18 cellular contexts compared by ENCODE assay signal in the genomic region with DNA sequence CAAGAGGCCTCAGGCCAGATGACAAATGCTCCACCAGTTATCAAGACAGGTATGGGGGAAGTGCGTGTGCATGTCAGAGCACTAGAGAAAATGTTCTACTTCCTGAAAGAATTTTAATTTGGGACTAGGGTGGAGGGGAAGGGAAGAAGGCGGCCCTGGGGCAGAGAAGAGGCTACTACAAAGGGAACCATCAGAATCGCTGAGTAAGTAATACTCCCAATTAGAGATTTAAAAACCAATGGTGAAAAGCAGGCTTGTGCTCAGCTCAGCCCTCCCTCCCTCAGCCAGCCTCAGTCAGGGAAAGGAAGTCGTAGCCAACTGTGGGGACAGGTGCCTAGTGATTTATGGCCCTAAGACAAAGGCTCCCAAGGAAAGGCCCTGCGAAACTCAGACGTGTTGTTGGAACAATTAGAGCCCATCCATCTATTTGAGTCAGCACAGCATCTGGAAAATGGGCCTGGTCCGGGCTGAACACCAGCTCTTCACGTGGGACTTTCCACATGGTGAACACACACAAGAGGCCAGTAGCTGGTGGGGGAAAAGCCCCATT. TPM values are rescaled to one million over a fixed set of nuclear protein-coding genes. Genes with fewer than 3 reads are reported as not detected.
DNase-seq lines count a peak whose midpoint lies in the region; ATAC-seq and TF ChIP-seq lines count a peak whose summit lies in the region.
"Had no signal": no experiment of that assay in that cellular context is flagged by ENCODE, and none has a peak within 500 bp of the region (broad histone marks: within the 10 kb centered on the region; RNA-seq: fewer than 3 reads in every experiment).

No MANE protein-coding gene starts in this region.

- 61 to 77% (median 75%) methylated on average over 7 to 8 of the region's 8 CpGs for WGBS in stomach, 5 donors

- no peaks in the 10 kb centered on the region for H3K36me3 Mint-ChIP-seq in MCF 10A (ENCODE audit: insufficient read depth, unreplicated experiment)

- H3K27me3 ChIP-seq in right atrium auricular region (no peaks in the 10 kb centered on the region), RWPE2 (ENCODE audit: insufficient read depth, poor library complexity, severe bottlenecking) (peaks cover 2% of the 10 kb centered on the region), stomach (no peaks in the 10 kb centered on the region)
- H3K27me3 ChIP-seq: Peyer's patch had no signal

- intact Hi-C loops in Right ventricle myocardium superior (cut with DNase I): no loop called here
- intact Hi-C loops in stomach (cut with DNase I; ENCODE audit: low total_unique reads): no loop called here
- intact Hi-C loops in MCF 10A (cut with micrococcal nuclease): no loop called here

- H3K36me3 ChIP-seq in right atrium auricular region (no peaks in the 10 kb centered on the region), RWPE2 (ENCODE audit: low read depth) (no peaks in the 10 kb centered on the region), stomach (no peaks in the 10 kb centered on the region)
- H3K36me3 ChIP-seq: Peyer's patch had no signal

- H3K27ac ChIP-seq in right atrium auricular region (no peak overlapping the region), RWPE2 (ENCODE audit: poor library complexity, severe bottlenecking) (no peak overlapping the region), stomach (no peak overlapping the region)
- H3K27ac ChIP-seq: Peyer's patch had no signal

- ATAC-seq in Right ventricle myocardium superior (ENCODE audit: poor library complexity): peak; percentile 38
- ATAC-seq in RWPE2 (ENCODE audit: low read depth): no peak

- TF ChIP-seq CTCF in right atrium auricular region (IDR thresholded peaks at IDR 0.05) (no peak), RWPE2 (IDR thresholded peaks at IDR 0.05; ENCODE audit: poor library complexity, severe bottlenecking) (no peak), stomach (IDR thresholded peaks at IDR 0.05) (no peak), MCF 10A (IDR thresholded peaks at IDR 0.05; ENCODE audit: unreplicated experiment) (no peak)

- no peak for TF ChIP-seq EP300 in stomach (IDR thresholded peaks at IDR 0.05)

- BruUV-seq in MCF 10A (replicated peaks; lab: Mats Ljungman, UMichigan): no TSS peak

- CTCF ChIA-PET in MCF 10A (lab: Yijun Ruan, JAX): interaction anchor here (0.5 to 1.3 kb wide), 3 partner anchors 14 to 421 kb away, joined by 3 to 6 read pairs (median 3); no protein-coding TSS in a partner anchor

- no peaks in the 10 kb centered on the region for H3K4me1 ChIP-seq in right atrium auricular region
- H3K4me1 ChIP-seq in RWPE2 (ENCODE audit: insufficient read depth, poor library complexity, severe bottlenecking): no peaks in the 10 kb centered on the region
- no peaks in the 10 kb centered on the region for H3K4me1 ChIP-seq in stomach
- H3K4me1 ChIP-seq: Peyer's patch had no signal

- H3K9me3 ChIP-seq in right atrium auricular region: no peaks in the 10 kb centered on the region
- H3K9me3 ChIP-seq in RWPE2 (ENCODE audit: severe bottlenecking): no peaks in the 10 kb centered on the region
- no peaks in the 10 kb centered on the region for H3K9me3 ChIP-seq in stomach
- H3K9me3 ChIP-seq: Peyer's patch had no signal

- H3K4me3 Mint-ChIP-seq in MCF 10A (ENCODE audit: unreplicated experiment): no peak overlapping the region
- H3K4me3 Mint-ChIP-seq: CD4-positive, alpha-beta T cell had no signal

- DNase-seq in Right ventricle myocardium superior (peak; percentile 47), right atrium auricular region (ENCODE audit: low spot score) (no peak), RWPE2 (ENCODE audit: low spot score) (peak; percentile 44), islet precursor cell (peak; percentile 91), NCI-H526 (lab: John Stamatoyannopoulos, UW) (no peak), stomach (no peak), MCF 10A (ENCODE audit: unreplicated experiment) (no peak)
- DNase-seq in stimulated activated CD4-positive, alpha-beta T cell treated with anti-CD3 and anti-CD28 coated beads, Interleukin-12 subunit alpha, Interleukin-12 subunit beta, amount 100 ng/mL, for 4 hours: no peak
- DNase-seq: Calu3; CD4-positive, alpha-beta T cell; DMS79 treated with DMSO at 0.1 percent for 48 hours; GDM1; H7; NCI-H1694 treated with DMSO at 0.1 percent for 48 hours; NCI-H345; NCI-H82; Peyer's patch; SIG-M5 had no signal

- no peak overlapping the region for H3K4me3 ChIP-seq in right atrium auricular region
- no peak overlapping the region for H3K4me3 ChIP-seq in RWPE2 (ENCODE audit: severe bottlenecking)
- no peak overlapping the region for H3K4me3 ChIP-seq in stomach
- H3K4me3 ChIP-seq: Peyer's patch had no signal

- H3K4me1 Mint-ChIP-seq in MCF 10A (ENCODE audit: insufficient read depth, unreplicated experiment): no peaks in the 10 kb centered on the region

- no peak for TF ChIP-seq POLR2A in stomach (IDR thresholded peaks at IDR 0.05)

- H3K27ac Mint-ChIP-seq in MCF 10A (ENCODE audit: low read depth, unreplicated experiment): no peak overlapping the region
- H3K27ac Mint-ChIP-seq: CD4-positive, alpha-beta T cell had no signal

- H3K27me3 Mint-ChIP-seq in MCF 10A (ENCODE audit: insufficient read depth, unreplicated experiment): no peaks in the 10 kb centered on the region

- no peaks in the 10 kb centered on the region for H3K9me3 Mint-ChIP-seq in MCF 10A (ENCODE audit: unreplicated experiment)
- H3K9me3 Mint-ChIP-seq: CD4-positive, alpha-beta T cell had no signal

- POLR2A ChIA-PET in MCF 10A (lab: Yijun Ruan, JAX): interaction anchor here (0.6 kb wide), 2 partner anchors 14 to 426 kb away, joined by 3 read pairs; no protein-coding TSS in a partner anchor

RNA-seq across cellular contexts. Expression of a gene that starts 15.0 kb away (rescaled TPM):
- 14.7 TPM for total RNA-seq in Right ventricle myocardium superior
- total RNA-seq in right atrium auricular region: 10 to 100 TPM; 14.2 to 31.7 TPM
- 10 to 100 TPM in 3 of 5 donors, 1 to 10 TPM in 2; 4.5 to 34.4 (median 22.9) TPM for total RNA-seq in stomach
- polyA plus RNA-seq in stomach: 1 to 10 TPM; 7.2 to 8.1 (median 7.8) TPM
- total RNA-seq in MCF 10A (2022): 15.9 and 19.7 TPM in 2 replicates

Comparison
In these comparisons a context has a peak if more than half of its experiments do, and no peak if none do; other contexts are left out.
1. DNase-seq: peak in Right ventricle myocardium superior (single experiment), RWPE2 (single experiment) and islet precursor cell (single experiment); none in right atrium auricular region (single experiment), NCI-H526 (0 of 2), stimulated activated CD4-positive, alpha-beta T cell treated with anti-CD3 and anti-CD28 coated beads, Interleukin-12 subunit alpha, Interleukin-12 subunit beta, amount 100 ng/mL, for 4 hours (single experiment), stomach (single experiment) and MCF 10A (single experiment).